ENCODE assay signal across 1 cellular context in the genomic region with DNA sequence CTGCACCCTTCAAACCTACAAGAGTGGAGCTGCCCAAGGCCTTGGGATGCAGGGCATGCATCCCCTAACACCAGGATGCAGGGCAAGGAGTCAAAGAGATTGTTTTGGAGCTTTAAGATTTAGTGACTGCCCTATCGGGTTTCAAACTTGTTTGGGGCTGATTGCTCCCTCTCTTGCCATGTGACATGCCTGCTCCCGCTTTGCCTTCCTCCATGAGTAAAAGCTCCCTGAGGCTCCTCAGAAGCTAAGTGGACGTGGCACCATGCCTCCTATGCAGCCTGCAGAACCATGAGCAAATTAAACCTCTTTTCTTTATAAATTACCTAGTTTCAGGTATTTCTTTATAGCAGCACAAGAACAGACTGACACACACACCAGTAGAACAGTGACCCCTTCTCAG.
TF ChIP-seq lines count a peak whose summit lies in the region.

No MANE protein-coding gene starts in this region.

TF ChIP-seq in H1, 55 proteins besides CTCF, POLR2A, EP300 and RAD21:
- TF ChIP-seq CBX8 (IDR thresholded peaks at IDR 0.05; ENCODE audit: borderline replicate concordance, low read depth, low read length) (no peak), RBBP5 (IDR thresholded peaks at IDR 0.05; ENCODE audit: borderline replicate concordance, low read depth, low read length) (no peak), HDAC6 (IDR thresholded peaks at IDR 0.05; ENCODE audit: low read depth, low read length) (no peak), CREB1 (IDR thresholded peaks at IDR 0.05) (no peak), SIX5 (IDR thresholded peaks at IDR 0.05; ENCODE audit: low read depth, low read length) (no peak), RXRA (IDR thresholded peaks at IDR 0.05; ENCODE audit: insufficient read depth, low read depth, low read length) (no peak), POU5F1 (IDR thresholded peaks at IDR 0.05; ENCODE audit: low read depth, low read length) (no peak), SUZ12 (IDR thresholded peaks at IDR 0.05; ENCODE audit: low read length) (no peak), SP1 (IDR thresholded peaks at IDR 0.05; ENCODE audit: low read depth, low read length) (no peak), HDAC2 (IDR thresholded peaks at IDR 0.05; ENCODE audit: borderline replicate concordance in 1 of 2, low read depth in 2 of 2, low read length in 2 of 2) (no peak), JUND (IDR thresholded peaks at IDR 0.05; ENCODE audit: low read length) (no peak), KDM4A (IDR thresholded peaks at IDR 0.05; ENCODE audit: low read depth, low read length, severe bottlenecking) (no peak), EZH2 (IDR thresholded peaks at IDR 0.05; ENCODE audit: low read depth, low read length, severe bottlenecking) (no peak)
- TF ChIP-seq, protein P1, sequence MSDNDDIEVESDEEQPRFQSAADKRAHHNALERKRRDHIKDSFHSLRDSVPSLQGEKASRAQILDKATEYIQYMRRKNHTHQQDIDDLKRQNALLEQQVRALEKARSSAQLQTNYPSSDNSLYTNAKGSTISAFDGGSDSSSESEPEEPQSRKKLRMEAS (IDR thresholded peaks at IDR 0.05) = peak; percentile 61; the same call in 1 of the 2 replicates
- TF ChIP-seq, protein P2, sequence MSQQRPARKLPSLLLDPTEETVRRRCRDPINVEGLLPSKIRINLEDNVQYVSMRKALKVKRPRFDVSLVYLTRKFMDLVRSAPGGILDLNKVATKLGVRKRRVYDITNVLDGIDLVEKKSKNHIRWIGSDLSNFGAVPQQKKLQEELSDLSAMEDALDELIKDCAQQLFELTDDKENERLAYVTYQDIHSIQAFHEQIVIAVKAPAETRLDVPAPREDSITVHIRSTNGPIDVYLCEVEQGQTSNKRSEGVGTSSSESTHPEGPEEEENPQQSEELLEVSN (IDR thresholded peaks at IDR 0.05) = peak; percentile 84
